In the genomic region with DNA sequence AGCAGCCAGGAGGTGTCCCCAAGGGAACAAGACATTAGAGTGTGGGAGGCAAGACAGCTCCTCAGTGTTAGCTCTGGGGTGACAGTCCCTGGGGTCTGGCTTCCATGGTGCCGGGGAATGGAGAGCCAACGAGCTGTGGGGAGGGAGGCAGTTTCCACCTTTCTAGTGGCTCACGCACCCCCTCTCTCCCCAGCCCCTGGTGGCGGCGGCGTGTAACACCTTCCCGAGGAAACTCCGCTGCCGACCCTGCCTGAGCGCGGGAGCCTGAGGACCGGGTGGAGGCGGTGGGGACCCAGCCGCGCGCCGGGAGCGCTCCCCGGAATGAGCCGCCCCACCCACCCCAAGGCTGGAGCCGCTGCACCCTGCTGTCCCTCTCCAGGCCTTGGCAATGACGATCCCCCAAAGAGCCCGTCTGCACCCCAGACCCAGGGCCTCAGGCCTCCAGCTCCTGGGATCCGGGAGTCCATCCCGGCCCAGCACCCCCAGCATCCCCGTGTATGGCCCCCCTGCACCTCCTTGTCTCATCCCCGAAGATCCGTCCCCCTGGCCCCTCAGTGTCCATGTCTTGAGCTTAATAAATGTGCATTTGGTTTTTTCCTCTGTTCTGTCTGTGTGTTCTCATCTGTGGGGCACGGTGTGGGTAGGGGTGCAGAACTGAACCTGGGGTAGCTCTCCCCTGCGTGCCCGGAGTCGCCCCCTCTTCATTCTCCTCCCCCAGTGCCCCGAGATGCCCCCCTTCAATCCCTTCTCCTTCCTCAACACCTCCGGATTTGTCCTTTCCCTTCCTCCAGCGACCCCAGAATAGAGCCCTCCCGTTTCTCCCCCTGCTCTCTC, we compare ENCODE assay signal across 8 cellular contexts. TPM values are rescaled to one million over a fixed set of nuclear protein-coding genes. Genes with fewer than 3 reads are reported as not detected.
DNase-seq lines count a peak whose midpoint lies in the region; ATAC-seq, FAIRE-seq and TF ChIP-seq lines count a peak whose summit lies in the region.

No MANE protein-coding gene starts in this region.

- H3K36me3 ChIP-seq in K562 (ENCODE audit: control insufficient read depth, insufficient read depth, low read length), result peaks cover 35% of the 10 kb centered on the region

- no peaks in the 10 kb centered on the region for H4K20me1 ChIP-seq in K562 (replicated peaks; ENCODE audit: control insufficient read depth, insufficient read depth, low read length)

- H3K4me3 Mint-ChIP-seq in CD4-positive, alpha-beta T cell, result peak overlapping the region; percentile 98

- peaks cover 51% of the 10 kb centered on the region for H3K79me2 ChIP-seq in K562 (ENCODE audit: control insufficient read depth, insufficient read depth, low read length)

- peak overlapping the region; percentile 89 to 96 for H3K9ac ChIP-seq in K562 (ENCODE audit: insufficient read depth in 1 of 2, low read depth in 2 of 2, low read length in 2 of 2)

- intact Hi-C loops in CD4-positive, alpha-beta T cell (cut with DNase I, micrococcal nuclease), result loop anchor here (2.0 to 5.0 kb wide), 4 partner anchors 13 to 63 kb away; no protein-coding TSS in a partner anchor
- intact Hi-C loops in K562 (cut with micrococcal nuclease) (loop anchor here (5.0 kb wide), 2 partner anchors 53 to 93 kb away; a partner anchor contains a TSS), left colon (cut with DNase I, micrococcal nuclease) (no loop called here)

- peaks cover 64% of the 10 kb centered on the region for H3K4me1 Mint-ChIP-seq in CD4-positive, alpha-beta T cell (ENCODE audit: low read depth)

- ATAC-seq in CD4-positive, alpha-beta T cell (ENCODE audit: poor library complexity), result peak; percentile 62
- ATAC-seq in HG03280 (IDR thresholded peaks at IDR 0.05; ENCODE audit: unreplicated experiment) (peak; percentile 55), K562 (peak; percentile 85), left colon (peak; percentile 54), GM21619 (IDR thresholded peaks at IDR 0.05; ENCODE audit: unreplicated experiment) (no peak), GM21390 (IDR thresholded peaks at IDR 0.05; ENCODE audit: unreplicated experiment) (no peak)

- no peaks in the 10 kb centered on the region for H3K27me3 Mint-ChIP-seq in CD4-positive, alpha-beta T cell

- no peaks in the 10 kb centered on the region for H3K9me1 ChIP-seq in K562 (ENCODE audit: control insufficient read depth, insufficient read depth, low read length)

- peak overlapping the region; percentile 98 for H3K27ac Mint-ChIP-seq in CD4-positive, alpha-beta T cell

- no peak for TF ChIP-seq EP300 in K562 (IDR thresholded peaks at IDR 0.05; ENCODE audit: low read length)

- peak overlapping the region; percentile 89 for H3K27ac ChIP-seq in CD4-positive, alpha-beta T cell (ENCODE audit: low read depth, low read length)
- peak overlapping the region; percentile 95 for H3K27ac ChIP-seq in K562 (ENCODE audit: extremely low read depth, low read depth, low read length)

- H3K27me3 ChIP-seq in CD4-positive, alpha-beta T cell (ENCODE audit: control insufficient read depth, insufficient read depth, low read length), result no peaks in the 10 kb centered on the region
- H3K27me3 ChIP-seq in K562 (ENCODE audit: control insufficient read depth in 2 of 2, insufficient read depth in 2 of 2, low read length in 2 of 2), result no peaks in the 10 kb centered on the region

- in situ Hi-C loops in K562 (cut with MboI), result no loop called here

- DNase-seq in CD4-positive, alpha-beta T cell, result peak; percentile 63 to 78 (median 70)
- DNase-seq in T-helper 22 cell (ENCODE audit: low read depth) (peak; percentile 48), K562 (ENCODE audit: extremely low read depth in 1 of 4, low spot score in 3 of 4) (peak; percentile 78 to 85 (median 82)), left colon (peak; percentile 35 to 55)
- peak; percentile 42 to 65 (median 64) for DNase-seq in stimulated activated CD4-positive, alpha-beta T cell treated with anti-CD3 and anti-CD28 coated beads, TNF-alpha, amount 100 ng/mL, for 1 hour (ENCODE audit: low read depth in 3 of 3, low spot score in 1 of 3)

- CTCF ChIA-PET in CD4-positive, alpha-beta T cell (lab: Charles Lee), result interaction anchor here (0.6 to 3.3 kb wide), 20 partner anchors 8 to 775 kb away, joined by 3 to 46 read pairs (median 4); a partner anchor contains a TSS
- CTCF ChIA-PET in K562 (lab: Yijun Ruan, JAX; ENCODE audit: low intra/inter-chr PET ratio), result no interaction called here

- no peaks in the 10 kb centered on the region for H3K9me3 Mint-ChIP-seq in CD4-positive, alpha-beta T cell

- peaks cover 51% of the 10 kb centered on the region for H3K36me3 Mint-ChIP-seq in CD4-positive, alpha-beta T cell (ENCODE audit: low read depth)

- FAIRE-seq in K562 (lab: Jason Lieb, UNC), result peak; percentile 62

- no TSS peak for BruUV-seq in K562 (replicated peaks; lab: Mats Ljungman, UMichigan)

- H3K4me1 ChIP-seq in K562 (replicated peaks in 1 of 2; ENCODE audit: control insufficient read depth in 2 of 2, insufficient read depth in 2 of 2, low read length in 2 of 2), result peaks cover 13 to 44% of the 10 kb centered on the region in 2 experiments; a peak in 4 of 5 replicates

- H2AFZ ChIP-seq in K562 (ENCODE audit: low read depth, low read length), result peak overlapping the region; percentile 91

- POLR2A ChIA-PET in CD4-positive, alpha-beta T cell (lab: Charles Lee), result interaction anchor here (0.6 to 3.1 kb wide), 25 partner anchors 8 to 309 kb away, joined by 3 to 56 read pairs (median 5); a partner anchor contains a TSS
- POLR2A ChIA-PET in K562 (lab: Yijun Ruan, JAX), result interaction anchor here (0.6 to 1.1 kb wide), 7 partner anchors 9 to 654 kb away, joined by 3 to 5 read pairs (median 3); a partner anchor contains a TSS

- WGBS in K562 (ENCODE audit: insufficient coverage, low coverage, missing lambda C conversion rate), result under 1% methylated on average over 28 of the region's 36 CpGs

- TF ChIP-seq CTCF in CD4-positive, alpha-beta T cell (IDR thresholded peaks at IDR 0.05), result peak; percentile 84
- TF ChIP-seq CTCF in K562 (IDR thresholded peaks at IDR 0.05 in 2 of 3, conservative IDR thresholded peaks at IDR 0.05 in 1 of 3; ENCODE audit: insufficient read depth in 2 of 3, low read depth in 1 of 3, low read length in 3 of 3), result peak; percentile 69 to 77 (median 76)

- peak overlapping the region; percentile 95 for H3K4me2 ChIP-seq in K562 (ENCODE audit: insufficient read depth, low read length)

- TF ChIP-seq RAD21 in K562 (CRISPR knock-in tag; conservative IDR thresholded peaks at IDR 0.05 in 1 of 2, IDR thresholded peaks at IDR 0.05 in 1 of 2), result peak; percentile 26 to 54; a peak in 3 of 4 replicates

- no peak for TF ChIP-seq POLR2A in K562 (conservative IDR thresholded peaks at IDR 0.05)

- H3K9me3 ChIP-seq in CD4-positive, alpha-beta T cell (ENCODE audit: control insufficient read depth, low read length), result no peaks in the 10 kb centered on the region
- no peaks in the 10 kb centered on the region for H3K9me3 ChIP-seq in K562 (replicated peaks; ENCODE audit: control insufficient read depth, insufficient read depth, low read depth, low read length)

- H3K4me3 ChIP-seq in K562, result peak overlapping the region; percentile 92

RNA-seq across cellular contexts. Expression of a gene that starts 0.6 kb away (rescaled TPM):
- 100 to 1,000 TPM; 587 to 615 TPM for total RNA-seq in CD4-positive, alpha-beta T cell
- total RNA-seq in K562 (2011; cell fraction: chromatin; rRNA removed; ENCODE audit: low replicate concordance), result 134 and 231 TPM in 2 replicates
- total RNA-seq in K562 (2011; cell fraction: nucleolus; rRNA removed), result 240 and 311 TPM in 2 replicates
- 297 and 340 TPM in 2 replicates for total RNA-seq in K562 (2011; cell fraction: nucleoplasm; rRNA removed)
- total RNA-seq in K562 (2014; rRNA removed) (174 and 300 TPM in 2 replicates), K562 (2014; rRNA removed; fragmentation: Illumina TruSeq; extraction: Trizol) (122 and 147 TPM in 2 replicates), K562 (2015; rRNA removed; fragmentation: Illumina TruSeq; extraction: Trizol) (252 and 264 TPM in 2 replicates), K562 (2021) (250 and 256 TPM in 2 replicates), left colon (10 to 100 TPM; 14.9 to 18.3 TPM)
- polyA plus RNA-seq in K562 (2011; rRNA removed) (104 and 125 TPM in 2 replicates), K562 (2014; fragmentation: Illumina TruSeq; extraction: Trizol) (522 and 537 TPM in 2 replicates), K562 (2014; fragmentation: Nextera tagmentation; extraction: Ambion mirVana) (100 to 1,000 TPM; 125 to 198 TPM), K562 (2014; rRNA removed) (120 and 155 TPM in 2 replicates)
- 271 and 533 TPM in 2 replicates for polyA plus RNA-seq in K562 (2011; cell fraction: cytosol; rRNA removed)
- 105 and 188 TPM in 2 replicates for polyA plus RNA-seq in K562 (2011; cell fraction: nucleus; rRNA removed)
- polyA plus RNA-seq in K562 (2012), result 353 and 530 TPM in 2 replicates
- polyA minus RNA-seq in K562 (2011; rRNA and poly(A)+ RNA removed), result 93.8 and 163 TPM in 2 replicates
- polyA minus RNA-seq in K562 (2011; cell fraction: cytosol; rRNA and poly(A)+ RNA removed), result 189 and 195 TPM in 2 replicates
- polyA minus RNA-seq in K562 (2011; cell fraction: nucleus; rRNA and poly(A)+ RNA removed), result 55.6 and 58.4 TPM in 2 replicates

RNA-seq across cellular contexts. Expression of a gene that starts 10.9 kb away (rescaled TPM):
- 10 to 100 TPM; 15.3 to 15.6 TPM for total RNA-seq in CD4-positive, alpha-beta T cell
- total RNA-seq in K562 (2011; cell fraction: chromatin; rRNA removed; ENCODE audit: low replicate concordance), result 0.39 and 0.76 TPM in 2 replicates
- total RNA-seq in K562 (2011; cell fraction: nucleolus; rRNA removed), result not detected in 2 replicates
- not detected in 2 replicates for total RNA-seq in K562 (2011; cell fraction: nucleoplasm; rRNA removed)
- not detected in 2 replicates for total RNA-seq in K562 (2014; rRNA removed)
- not detected in 2 replicates for total RNA-seq in K562 (2014; rRNA removed; fragmentation: Illumina TruSeq; extraction: Trizol)
- total RNA-seq in K562 (2015; rRNA removed; fragmentation: Illumina TruSeq; extraction: Trizol), result 0.26 and 0.36 TPM in 2 replicates
- total RNA-seq in K562 (2021), result 0.27 and 0.80 TPM in 2 replicates
- 0.18 and 0.26 TPM in 2 replicates for polyA plus RNA-seq in K562 (2011; rRNA removed)
- polyA plus RNA-seq in K562 (2011; cell fraction: cytosol; rRNA removed), result 0.24 and 0.51 TPM in 2 replicates
- polyA plus RNA-seq in K562 (2011; cell fraction: nucleus; rRNA removed), result 0.48 and 1.2 TPM in 2 replicates
- 1.4 and 1.5 TPM in 2 replicates for polyA plus RNA-seq in K562 (2012)
- polyA plus RNA-seq in K562 (2014; fragmentation: Illumina TruSeq; extraction: Trizol), result 0.28 TPM in 1 of 2 replicates, not detected in the other
- polyA plus RNA-seq in K562 (2014; fragmentation: Nextera tagmentation; extraction: Ambion mirVana), result under 1 TPM; 0.10 to 0.13 TPM
- polyA plus RNA-seq in K562 (2014; rRNA removed), result 0.32 and 0.46 TPM in 2 replicates
- not detected in 2 replicates for polyA minus RNA-seq in K562 (2011; rRNA and poly(A)+ RNA removed)
- polyA minus RNA-seq in K562 (2011; cell fraction: cytosol; rRNA and poly(A)+ RNA removed), result not detected in 2 replicates
- not detected in 2 replicates for polyA minus RNA-seq in K562 (2011; cell fraction: nucleus; rRNA and poly(A)+ RNA removed)
- total RNA-seq in left colon, result not detected

RNA-seq across cellular contexts. Expression of a gene that starts 15.3 kb away (rescaled TPM):
- 1 to 10 TPM; 2.1 to 2.4 TPM for total RNA-seq in CD4-positive, alpha-beta T cell
- 0.67 TPM in 1 of 2 replicates, not detected in the other for total RNA-seq in K562 (2011; cell fraction: chromatin; rRNA removed; ENCODE audit: low replicate concordance)
- total RNA-seq in K562 (2011; cell fraction: nucleolus; rRNA removed), result 0.50 TPM in 1 of 2 replicates, not detected in the other
- total RNA-seq in K562 (2011; cell fraction: nucleoplasm; rRNA removed), result not detected in 2 replicates
- 2.3 and 2.4 TPM in 2 replicates for total RNA-seq in K562 (2014; rRNA removed)
- total RNA-seq in K562 (2014; rRNA removed; fragmentation: Illumina TruSeq; extraction: Trizol), result not detected in 2 replicates
- 0.60 and 1.3 TPM in 2 replicates for total RNA-seq in K562 (2015; rRNA removed; fragmentation: Illumina TruSeq; extraction: Trizol)
- 1.7 and 2.7 TPM in 2 replicates for total RNA-seq in K562 (2021)
- polyA plus RNA-seq in K562 (2011; rRNA removed), result 0.40 and 0.66 TPM in 2 replicates
- polyA plus RNA-seq in K562 (2011; cell fraction: cytosol; rRNA removed), result 0.16 TPM in 1 of 2 replicates, not detected in the other
- polyA plus RNA-seq in K562 (2011; cell fraction: nucleus; rRNA removed), result 0.49 and 2.1 TPM in 2 replicates
- polyA plus RNA-seq in K562 (2012), result 2.1 and 4.4 TPM in 2 replicates
- polyA plus RNA-seq in K562 (2014; fragmentation: Illumina TruSeq; extraction: Trizol), result 0.71 and 2.1 TPM in 2 replicates
- not detected for polyA plus RNA-seq in K562 (2014; fragmentation: Nextera tagmentation; extraction: Ambion mirVana)
- polyA plus RNA-seq in K562 (2014; rRNA removed), result 2.4 and 3.2 TPM in 2 replicates
- not detected in 2 replicates for polyA minus RNA-seq in K562 (2011; rRNA and poly(A)+ RNA removed)
- polyA minus RNA-seq in K562 (2011; cell fraction: cytosol; rRNA and poly(A)+ RNA removed), result not detected in 2 replicates
- 0.67 TPM in 1 of 2 replicates, not detected in the other for polyA minus RNA-seq in K562 (2011; cell fraction: nucleus; rRNA and poly(A)+ RNA removed)
- 10 to 100 TPM in 1 of 2 donors, 1 to 10 TPM in 1; 7.7 to 30.3 TPM for total RNA-seq in left colon

RNA-seq across cellular contexts. Expression of a gene that starts 19.1 kb away (rescaled TPM):
- total RNA-seq in CD4-positive, alpha-beta T cell, result under 1 TPM; 0.69 to 0.70 TPM
- total RNA-seq in K562 (2011; cell fraction: chromatin; rRNA removed; ENCODE audit: low replicate concordance), result 1.9 TPM in 2 replicates
- total RNA-seq in K562 (2011; cell fraction: nucleolus; rRNA removed), result 0.67 and 0.92 TPM in 2 replicates
- total RNA-seq in K562 (2011; cell fraction: nucleoplasm; rRNA removed), result 0.88 and 0.92 TPM in 2 replicates
- total RNA-seq in K562 (2014; rRNA removed) (0.14 TPM in 1 of 2 replicates, not detected in the other), K562 (2014; rRNA removed; fragmentation: Illumina TruSeq; extraction: Trizol) (not detected in 2 replicates), K562 (2015; rRNA removed; fragmentation: Illumina TruSeq; extraction: Trizol) (not detected in 2 replicates), K562 (2021) (0.24 TPM in 1 of 2 replicates, not detected in the other), left colon (10 to 100 TPM in 1 of 2 donors, 1 to 10 TPM in 1; 9.7 to 14.2 TPM)
- polyA plus RNA-seq in K562 (2011; rRNA removed) (0.29 and 0.73 TPM in 2 replicates), K562 (2014; fragmentation: Illumina TruSeq; extraction: Trizol) (0.30 and 0.33 TPM in 2 replicates), K562 (2014; fragmentation: Nextera tagmentation; extraction: Ambion mirVana) (not detected), K562 (2014; rRNA removed) (0.21 and 1.1 TPM in 2 replicates)
- polyA plus RNA-seq in K562 (2011; cell fraction: cytosol; rRNA removed), result 0.16 and 0.37 TPM in 2 replicates
- 3.1 and 4.6 TPM in 2 replicates for polyA plus RNA-seq in K562 (2011; cell fraction: nucleus; rRNA removed)
- polyA plus RNA-seq in K562 (2012), result 0.35 and 1.6 TPM in 2 replicates
- polyA minus RNA-seq in K562 (2011; rRNA and poly(A)+ RNA removed), result not detected in 2 replicates
- not detected in 2 replicates for polyA minus RNA-seq in K562 (2011; cell fraction: cytosol; rRNA and poly(A)+ RNA removed)
- 0.54 TPM in 1 of 2 replicates, not detected in the other for polyA minus RNA-seq in K562 (2011; cell fraction: nucleus; rRNA and poly(A)+ RNA removed)

RNA-seq across cellular contexts. Expression of a gene that starts 38.3 kb away (rescaled TPM):
- not detected for total RNA-seq in CD4-positive, alpha-beta T cell
- not detected in 2 replicates for total RNA-seq in K562 (2011; cell fraction: chromatin; rRNA removed; ENCODE audit: low replicate concordance)
- total RNA-seq in K562 (2011; cell fraction: nucleolus; rRNA removed), result not detected in 2 replicates
- total RNA-seq in K562 (2011; cell fraction: nucleoplasm; rRNA removed), result not detected in 2 replicates
- total RNA-seq in K562 (2014; rRNA removed) (not detected in 2 replicates), K562 (2014; rRNA removed; fragmentation: Illumina TruSeq; extraction: Trizol) (not detected in 2 replicates), K562 (2015; rRNA removed; fragmentation: Illumina TruSeq; extraction: Trizol) (not detected in 2 replicates), K562 (2021) (0.24 and 0.60 TPM in 2 replicates), left colon (1,000 to 10,000 TPM; 4,169 to 4,218 TPM)
- polyA plus RNA-seq in K562 (2011; rRNA removed) (not detected in 2 replicates), K562 (2014; fragmentation: Illumina TruSeq; extraction: Trizol) (not detected in 2 replicates), K562 (2014; fragmentation: Nextera tagmentation; extraction: Ambion mirVana) (not detected), K562 (2014; rRNA removed) (not detected in 2 replicates)
- polyA plus RNA-seq in K562 (2011; cell fraction: cytosol; rRNA removed), result not detected in 2 replicates
- polyA plus RNA-seq in K562 (2011; cell fraction: nucleus; rRNA removed), result not detected in 2 replicates
- polyA plus RNA-seq in K562 (2012), result 0.16 TPM in 1 of 2 replicates, not detected in the other
- polyA minus RNA-seq in K562 (2011; rRNA and poly(A)+ RNA removed), result not detected in 2 replicates
- not detected in 2 replicates for polyA minus RNA-seq in K562 (2011; cell fraction: cytosol; rRNA and poly(A)+ RNA removed)
- not detected in 2 replicates for polyA minus RNA-seq in K562 (2011; cell fraction: nucleus; rRNA and poly(A)+ RNA removed)

Comparison
In these comparisons a context has a peak if more than half of its experiments do, and no peak if none do; other contexts are left out.
1. ATAC-seq: peak in CD4-positive, alpha-beta T cell (single experiment), HG03280 (single experiment), K562 (single experiment) and left colon (single experiment); none in GM21619 (single experiment) and GM21390 (single experiment).
2. RNA of a gene that starts 0.6 kb away (total RNA-seq): 587 to 615 TPM in CD4-positive, alpha-beta T cell and 122 to 340 TPM in K562; 14.9 to 18.3 TPM in left colon; every median in the first group is over 4 times any median in the second.
3. RNA of a gene that starts 10.9 kb away (total RNA-seq): 15.3 to 15.6 TPM in CD4-positive, alpha-beta T cell; 0.26 to 0.80 TPM in K562 and not detected in left colon; every median in the first group is over 4 times any median in the second.
4. intact Hi-C loops: an anchor here in CD4-positive, alpha-beta T cell (2.0 to 5.0 kb wide) and K562 (5.0 kb wide); none called in left colon.
5. Peak in every context shown above with its lines, with median percentiles within 50 percentile points of each other: DNase-seq.